ENCODE assay signal across 2 cellular contexts in genomic region chr6:130778946-130779657, GRCh38.
TF ChIP-seq lines count a peak whose summit lies in the region.

No MANE protein-coding gene starts in this region.

TF ChIP-seq in liver, 16 proteins besides CTCF, POLR2A, EP300 and RAD21:
- TF ChIP-seq REST (IDR thresholded peaks at IDR 0.05) = no peak
- TF ChIP-seq FOXA1 (IDR thresholded peaks at IDR 0.05) = no peak
- peak; percentile 50 for TF ChIP-seq NR2F2 (IDR thresholded peaks at IDR 0.05)
TF ChIP-seq in liver: peak in this region for 1.

TF ChIP-seq in HepG2, 621 proteins besides CTCF, POLR2A, EP300 and RAD21:
- TF ChIP-seq HMGXB3 (CRISPR knock-in tag; IDR thresholded peaks at IDR 0.05; ENCODE audit: borderline replicate concordance) = no peak
- no peak for TF ChIP-seq XBP1 (CRISPR knock-in tag; IDR thresholded peaks at IDR 0.05)
- no peak for TF ChIP-seq ZNF543 (CRISPR knock-in tag; IDR thresholded peaks at IDR 0.05)
- no peak for TF ChIP-seq REXO4 (CRISPR knock-in tag; IDR thresholded peaks at IDR 0.05; ENCODE audit: borderline replicate concordance)
- TF ChIP-seq CCAR2 (optimal IDR thresholded peaks at IDR 0.05; ENCODE audit: low read depth, low read length) = no peak
- TF ChIP-seq, protein P1, sequence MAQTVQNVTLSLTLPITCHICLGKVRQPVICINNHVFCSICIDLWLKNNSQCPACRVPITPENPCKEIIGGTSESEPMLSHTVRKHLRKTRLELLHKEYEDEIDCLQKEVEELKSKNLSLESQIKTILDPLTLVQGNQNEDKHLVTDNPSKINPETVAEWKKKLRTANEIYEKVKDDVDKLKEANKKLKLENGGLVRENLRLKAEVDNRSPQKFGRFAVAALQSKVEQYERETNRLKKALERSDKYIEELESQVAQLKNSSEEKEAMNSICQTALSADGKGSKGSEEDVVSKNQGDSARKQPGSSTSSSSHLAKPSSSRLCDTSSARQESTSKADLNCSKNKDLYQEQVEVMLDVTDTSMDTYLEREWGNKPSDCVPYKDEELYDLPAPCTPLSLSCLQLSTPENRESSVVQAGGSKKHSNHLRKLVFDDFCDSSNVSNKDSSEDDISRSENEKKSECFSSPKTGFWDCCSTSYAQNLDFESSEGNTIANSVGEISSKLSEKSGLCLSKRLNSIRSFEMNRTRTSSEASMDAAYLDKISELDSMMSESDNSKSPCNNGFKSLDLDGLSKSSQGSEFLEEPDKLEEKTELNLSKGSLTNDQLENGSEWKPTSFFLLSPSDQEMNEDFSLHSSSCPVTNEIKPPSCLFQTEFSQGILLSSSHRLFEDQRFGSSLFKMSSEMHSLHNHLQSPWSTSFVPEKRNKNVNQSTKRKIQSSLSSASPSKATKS (CRISPR knock-in tag; IDR thresholded peaks at IDR 0.05) = no peak
- TF ChIP-seq FOSL1 (CRISPR knock-in tag; IDR thresholded peaks at IDR 0.05; ENCODE audit: borderline replicate concordance) = no peak
- no peak for TF ChIP-seq ATRX (CRISPR knock-in tag; IDR thresholded peaks at IDR 0.05; ENCODE audit: borderline replicate concordance)
- TF ChIP-seq ESRRA (CRISPR knock-in tag; IDR thresholded peaks at IDR 0.05; ENCODE audit: low read depth) = no peak
- TF ChIP-seq DMAP1 (CRISPR knock-in tag; IDR thresholded peaks at IDR 0.05) = no peak
- no peak for TF ChIP-seq ZSCAN20 (CRISPR knock-in tag; IDR thresholded peaks at IDR 0.05; ENCODE audit: borderline replicate concordance)
- no peak for TF ChIP-seq ZNF225 (CRISPR knock-in tag; IDR thresholded peaks at IDR 0.05)
- no peak for TF ChIP-seq ZNF784 (CRISPR knock-in tag; IDR thresholded peaks at IDR 0.05; ENCODE audit: borderline replicate concordance)
TF ChIP-seq in HepG2: peak in this region for 0.
